In the genomic region with DNA sequence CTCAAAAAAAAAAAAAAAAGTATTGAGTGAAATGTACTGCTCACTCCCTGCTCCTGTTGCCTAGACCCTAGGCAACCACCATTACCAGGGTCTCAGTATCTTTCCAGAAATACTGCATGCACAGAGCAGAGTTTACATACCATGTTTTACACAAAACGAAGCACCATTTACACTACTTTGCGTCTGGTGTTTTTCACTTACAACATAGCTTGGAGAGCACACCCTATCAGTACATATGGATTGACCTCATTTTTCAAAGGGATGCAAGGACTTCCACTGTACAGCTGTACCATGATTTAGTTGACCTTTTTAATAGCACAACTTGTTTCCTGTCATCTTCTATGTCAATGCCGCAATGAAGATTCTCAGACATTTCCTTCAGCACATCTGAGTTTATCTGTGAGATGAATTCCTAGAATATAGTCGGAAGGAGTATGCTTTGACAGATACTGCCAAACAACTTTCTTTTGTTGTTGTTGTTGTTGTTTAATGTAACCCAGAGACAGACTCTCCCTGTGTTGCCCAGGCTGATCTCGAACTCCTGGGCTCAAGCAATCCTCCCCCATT, we compare ENCODE assay signal across 11 cellular contexts. TPM values are rescaled to one million over a fixed set of nuclear protein-coding genes. Genes with fewer than 3 reads are reported as not detected.
DNase-seq lines count a peak whose midpoint lies in the region; ATAC-seq and TF ChIP-seq lines count a peak whose summit lies in the region.
"Had no signal": no experiment of that assay in that cellular context is flagged by ENCODE, and none has a peak within 500 bp of the region (broad histone marks: within the 10 kb centered on the region; RNA-seq: fewer than 3 reads in every experiment).

No MANE protein-coding gene starts in this region.

- ATAC-seq in stimulated activated naive CD8-positive, alpha-beta T cell treated with anti-CD3 and anti-CD28 coated beads, Interleukin-15, Interleukin-2, amounts not matched to agents 100 U/mL and 50 U/mL, for 24 hours = no peak
- ATAC-seq in naive B cell (ENCODE audit: low read depth in 2 of 2) (no peak), GM21515 (IDR thresholded peaks at IDR 0.05; ENCODE audit: unreplicated experiment) (no peak), HG02840 (IDR thresholded peaks at IDR 0.05; ENCODE audit: low FRiP score, unreplicated experiment) (no peak)

- H3K9me3 Mint-ChIP-seq in stimulated activated naive CD8-positive, alpha-beta T cell treated with anti-CD3 and anti-CD28 coated beads, Interleukin-15, Interleukin-2, amounts not matched to agents 100 ng/mL and 50 ng/mL, for 24 hours = no peaks in the 10 kb centered on the region
- no peaks in the 10 kb centered on the region for H3K9me3 Mint-ChIP-seq in activated naive CD8-positive, alpha-beta T cell treated with anti-CD3 and anti-CD28 coated beads for 36 hours
- no peaks in the 10 kb centered on the region for H3K9me3 Mint-ChIP-seq in naive B cell

- intact Hi-C loops in vagina (cut with DNase I) = loop anchor here (5.0 kb wide), 1 partner anchor 39 kb away; no protein-coding TSS in a partner anchor

- H3K4me3 ChIP-seq in vagina = no peak overlapping the region

- peaks cover 96% of the 10 kb centered on the region for H3K4me1 ChIP-seq in vagina

- TF ChIP-seq CTCF in vagina (IDR thresholded peaks at IDR 0.05) = no peak

- H3K36me3 Mint-ChIP-seq in stimulated activated naive CD8-positive, alpha-beta T cell treated with anti-CD3 and anti-CD28 coated beads, Interleukin-15, Interleukin-2, amounts not matched to agents 100 ng/mL and 50 ng/mL, for 24 hours (ENCODE audit: low read depth) = peaks cover 71% of the 10 kb centered on the region
- H3K36me3 Mint-ChIP-seq in activated naive CD8-positive, alpha-beta T cell treated with anti-CD3 and anti-CD28 coated beads for 36 hours = peaks cover 82% of the 10 kb centered on the region
- peaks cover 10 to 15% of the 10 kb centered on the region in 2 donors for H3K36me3 Mint-ChIP-seq in naive B cell

- no peaks in the 10 kb centered on the region for H3K27me3 Mint-ChIP-seq in stimulated activated naive CD8-positive, alpha-beta T cell treated with anti-CD3 and anti-CD28 coated beads, Interleukin-15, Interleukin-2, amounts not matched to agents 100 ng/mL and 50 ng/mL, for 24 hours
- no peaks in the 10 kb centered on the region for H3K27me3 Mint-ChIP-seq in activated naive CD8-positive, alpha-beta T cell treated with anti-CD3 and anti-CD28 coated beads for 36 hours
- no peaks in the 10 kb centered on the region for H3K27me3 Mint-ChIP-seq in naive B cell

- H3K27ac Mint-ChIP-seq in stimulated activated naive CD8-positive, alpha-beta T cell treated with anti-CD3 and anti-CD28 coated beads, Interleukin-15, Interleukin-2, amounts not matched to agents 100 ng/mL and 50 ng/mL, for 24 hours = peak overlapping the region; percentile 85
- peak overlapping the region; percentile 84 for H3K27ac Mint-ChIP-seq in activated naive CD8-positive, alpha-beta T cell treated with anti-CD3 and anti-CD28 coated beads for 36 hours
- H3K27ac Mint-ChIP-seq in naive B cell = peak overlapping the region in 3 of 6 donors; percentile 59 to 99 (median 99)

- no peaks in the 10 kb centered on the region for H3K9me3 ChIP-seq in vagina

- no peak for TF ChIP-seq POLR2A in vagina (IDR thresholded peaks at IDR 0.05)

- H3K4me1 Mint-ChIP-seq in stimulated activated naive CD8-positive, alpha-beta T cell treated with anti-CD3 and anti-CD28 coated beads, Interleukin-15, Interleukin-2, amounts not matched to agents 100 ng/mL and 50 ng/mL, for 24 hours (ENCODE audit: low read depth) = peaks cover 91% of the 10 kb centered on the region
- peaks cover 84% of the 10 kb centered on the region for H3K4me1 Mint-ChIP-seq in activated naive CD8-positive, alpha-beta T cell treated with anti-CD3 and anti-CD28 coated beads for 36 hours
- peaks cover 53 to 94% (median 88%) of the 10 kb centered on the region in 3 donors for H3K4me1 Mint-ChIP-seq in naive B cell

- H3K36me3 ChIP-seq in vagina = no peaks in the 10 kb centered on the region

- peak overlapping the region; percentile 72 for H3K4me3 Mint-ChIP-seq in stimulated activated naive CD8-positive, alpha-beta T cell treated with anti-CD3 and anti-CD28 coated beads, Interleukin-15, Interleukin-2, amounts not matched to agents 100 ng/mL and 50 ng/mL, for 24 hours
- H3K4me3 Mint-ChIP-seq in activated naive CD8-positive, alpha-beta T cell treated with anti-CD3 and anti-CD28 coated beads for 36 hours = peak overlapping the region; percentile 51
- H3K4me3 Mint-ChIP-seq in naive B cell = peak overlapping the region; percentile 5 to 94 (median 62)

- no peak for DNase-seq in stimulated activated naive CD8-positive, alpha-beta T cell treated with anti-CD3 and anti-CD28 coated beads, Interleukin-15, Interleukin-2, amounts not matched to agents 100 U/mL and 50 U/mL, for 24 hours
- no peak for DNase-seq in activated naive CD8-positive, alpha-beta T cell treated with anti-CD3 and anti-CD28 coated beads for 36 hours
- DNase-seq in naive B cell = no peak
- no peak for DNase-seq in vagina (ENCODE audit: extremely low spot score in 2 of 2)
- no peak for DNase-seq in NOMO-1 treated with dmso at 0.1 percent for 144 hours (lab: John Stamatoyannopoulos, UW; ENCODE audit: unreplicated experiment)
- DNase-seq: NCI-H146, nucleus accumbens had no signal

- H3K27me3 ChIP-seq in vagina = no peaks in the 10 kb centered on the region

- H3K27ac ChIP-seq in vagina = peak overlapping the region; percentile 99
- H3K27ac ChIP-seq: C4-2B had no signal

RNA-seq across cellular contexts. Expression of a gene that starts 6.2 kb away (rescaled TPM):
- 100 to 1,000 TPM; 551 to 554 TPM for total RNA-seq in activated naive CD8-positive, alpha-beta T cell treated with anti-CD3 and anti-CD28 coated beads for 36 hours
- 100 to 1,000 TPM in 1 of 6 donors, 10 to 100 TPM in 5; 17.3 to 255 (median 64.5) TPM for polyA plus RNA-seq in naive B cell (ENCODE audit: low read depth in 6 of 6)
- 333 TPM for total RNA-seq in vagina
